18 cellular contexts compared by ENCODE assay signal in the genomic region with DNA sequence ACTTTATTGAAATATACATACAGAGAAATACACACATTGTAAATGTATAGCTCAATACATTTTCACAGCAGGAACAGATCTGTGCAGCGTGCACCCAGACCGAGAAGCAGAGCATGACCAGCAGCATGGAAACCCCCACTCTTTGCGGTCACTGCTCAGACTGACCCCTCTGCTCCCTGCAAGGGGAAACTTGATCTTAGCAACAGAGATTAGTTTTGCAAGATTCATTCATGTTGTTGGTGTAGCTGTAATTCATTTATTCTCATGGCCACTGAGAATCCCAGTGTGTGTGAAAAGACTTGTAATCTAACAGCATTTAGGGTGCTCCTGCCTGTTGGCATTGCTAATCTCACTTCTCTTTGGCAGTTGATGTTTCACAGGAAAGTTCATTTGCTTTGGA.
DNase-seq lines count a peak whose midpoint lies in the region; TF ChIP-seq lines count a peak whose summit lies in the region.
"Had no signal": no experiment of that assay in that cellular context is flagged by ENCODE, and none has a peak within 500 bp of the region (broad histone marks: within the 10 kb centered on the region; RNA-seq: fewer than 3 reads in every experiment).

No MANE protein-coding gene starts in this region.

- TF ChIP-seq CTCF in coronary artery (IDR thresholded peaks at IDR 0.05): no peak
- TF ChIP-seq CTCF in nephron progenitor cell (IDR thresholded peaks at IDR 0.05): no peak

- peaks cover 3% of the 10 kb centered on the region for H3K27me3 Mint-ChIP-seq in nephron progenitor cell (ENCODE audit: low read depth, poor library complexity)
- H3K27me3 Mint-ChIP-seq: B cell; CD4-positive, CD25-positive, alpha-beta regulatory T cell had no signal

- DNase-seq in activated CD8-positive, alpha-beta memory T cell treated with anti-CD3 and anti-CD28 coated beads, Interleukin-2, amount 50 U/mL, for 48 hours: peak; percentile 6
- no peak for DNase-seq in activated CD8-positive, alpha-beta memory T cell treated with anti-CD3 and anti-CD28 coated beads for 24 hours
- DNase-seq in coronary artery (ENCODE audit: low spot score) (peak; percentile 24), nephron progenitor cell (peak; percentile 27), NCI-H1930 (lab: John Stamatoyannopoulos, UW) (no peak), iPS-NIHi11 (ENCODE audit: low spot score) (no peak)
- DNase-seq: Caco-2; CD4-positive, CD25-positive, alpha-beta regulatory T cell; CD8-positive, alpha-beta T cell; DMS153; EL; GDM1; GM23248; H7 had no signal

- no peaks in the 10 kb centered on the region for H3K9me3 Mint-ChIP-seq in nephron progenitor cell
- H3K9me3 Mint-ChIP-seq: CD4-positive, CD25-positive, alpha-beta regulatory T cell; CD8-positive, alpha-beta T cell had no signal

- H3K36me3 Mint-ChIP-seq in nephron progenitor cell (ENCODE audit: low read depth): peaks cover 72% of the 10 kb centered on the region

- H3K4me1 Mint-ChIP-seq in nephron progenitor cell: peaks cover 60% of the 10 kb centered on the region

- no peak overlapping the region for H3K27ac ChIP-seq in coronary artery
- H3K27ac ChIP-seq: 22Rv1, BLaER1, C4-2B, GM23248 had no signal

- no peak overlapping the region for H3K4me3 ChIP-seq in coronary artery
- H3K4me3 ChIP-seq: BLaER1, GM23248 had no signal

- H3K4me3 Mint-ChIP-seq in nephron progenitor cell: peak overlapping the region; percentile 32
- H3K4me3 Mint-ChIP-seq: B cell; CD8-positive, alpha-beta T cell had no signal

- H3K27ac Mint-ChIP-seq in nephron progenitor cell: peak overlapping the region; percentile 81
- H3K27ac Mint-ChIP-seq: B cell; CD4-positive, CD25-positive, alpha-beta regulatory T cell; CD8-positive, alpha-beta T cell had no signal

Comparison
In these comparisons a context has a peak if more than half of its experiments do, and no peak if none do; other contexts are left out.
1. DNase-seq: peak in activated CD8-positive, alpha-beta memory T cell treated with anti-CD3 and anti-CD28 coated beads, Interleukin-2, amount 50 U/mL, for 48 hours (single experiment), coronary artery (single experiment) and nephron progenitor cell (single experiment); none in activated CD8-positive, alpha-beta memory T cell treated with anti-CD3 and anti-CD28 coated beads for 24 hours (single experiment), NCI-H1930 (0 of 2) and iPS-NIHi11 (single experiment).